17 cellular contexts compared by ENCODE assay signal in the genomic region with DNA sequence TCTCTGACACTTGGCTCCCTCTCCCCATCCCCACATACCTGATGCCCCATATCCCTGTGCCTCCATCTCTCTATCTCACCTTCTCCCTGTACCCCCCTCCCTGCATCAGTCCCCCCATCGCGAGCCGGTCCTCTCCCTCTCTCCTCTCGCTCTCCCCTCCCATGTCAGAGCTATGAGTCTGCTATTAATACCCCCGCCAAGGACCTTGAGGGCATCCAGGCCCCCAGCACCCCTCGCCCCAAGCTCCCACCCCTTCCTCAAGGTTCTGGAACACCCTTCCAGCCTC. TPM values are rescaled to one million over a fixed set of nuclear protein-coding genes. Genes with fewer than 3 reads are reported as not detected.
DNase-seq lines count a peak whose midpoint lies in the region; ATAC-seq and TF ChIP-seq lines count a peak whose summit lies in the region.
"Had no signal": no experiment of that assay in that cellular context is flagged by ENCODE, and none has a peak within 500 bp of the region (broad histone marks: within the 10 kb centered on the region; RNA-seq: fewer than 3 reads in every experiment).

No MANE protein-coding gene starts in this region.

- H3K9me2 ChIP-seq in hepatocyte (replicated peaks; ENCODE audit: insufficient read depth): no peaks in the 10 kb centered on the region

- TF ChIP-seq CTCF in OCI-LY3 (IDR thresholded peaks at IDR 0.05; ENCODE audit: low read depth, low read length) (no peak), hepatocyte (IDR thresholded peaks at IDR 0.05; ENCODE audit: poor library complexity) (no peak)

- H3K79me2 ChIP-seq in OCI-LY3 (ENCODE audit: low read length) (peaks cover 13% of the 10 kb centered on the region), hepatocyte (peaks cover 12% of the 10 kb centered on the region), trophoblast cell (ENCODE audit: control insufficient read depth, insufficient read depth, low read length, poor library complexity) (peaks cover 18% of the 10 kb centered on the region)

- DNase-seq in T-helper 1 cell (no peak), hepatocyte (ENCODE audit: low spot score) (no peak), trophoblast cell (no peak), kidney glomerular epithelial cell (lab: John Stamatoyannopoulos, UW) (no peak), DMS114 treated with DMSO at 0.1 percent for 48 hours (lab: John Stamatoyannopoulos, UW; ENCODE audit: unreplicated experiment) (no peak)
- DNase-seq: activated CD4-positive, alpha-beta memory T cell treated with anti-CD3 and anti-CD28 coated beads for 36 hours; Calu3; caudate nucleus; GDM1; left colon; NCI-H226 had no signal

- H2AFZ ChIP-seq in OCI-LY3 (ENCODE audit: low read depth, low read length): no peak overlapping the region
- H2AFZ ChIP-seq in hepatocyte: no peak overlapping the region
- no peak overlapping the region for H2AFZ ChIP-seq in trophoblast cell (ENCODE audit: insufficient read depth, low read length, poor library complexity)

- no peak overlapping the region for H3K18ac ChIP-seq in trophoblast cell (ENCODE audit: low read length)

- no peak overlapping the region for H2AK5ac ChIP-seq in trophoblast cell (ENCODE audit: low read length)

- H3K27ac Mint-ChIP-seq in T-helper 1 cell treated with Interleukin-12 subunit alpha and Interleukin-12 subunit beta and Interleukin-4 antibody, amounts not matched to agents 30 μg/mL and 1 μg/mL, for 36 hours: peak overlapping the region; percentile 49
- H3K27ac Mint-ChIP-seq: activated CD4-positive, alpha-beta memory T cell treated with anti-CD3 and anti-CD28 coated beads for 36 hours; activated T-helper 1 cell treated with anti-CD3 and anti-CD28 coated beads, Interleukin-12 subunit alpha, Interleukin-12 subunit beta, Interleukin-2, Interleukin-4 antibody, amounts not matched to agents 30 ng/mL and 10 ng/mL and 1 ng/mL, durations not matched to agents 14 hours and 24 hours and 36 hours had no signal

- no peak overlapping the region for H4K8ac ChIP-seq in trophoblast cell (ENCODE audit: low read depth, low read length)

- no peak overlapping the region for H2BK120ac ChIP-seq in trophoblast cell (ENCODE audit: insufficient read depth, low read length, poor library complexity)

- peaks cover 32% of the 10 kb centered on the region for H3K4me1 ChIP-seq in OCI-LY3 (ENCODE audit: low read length)
- H3K4me1 ChIP-seq in hepatocyte (ENCODE audit: insufficient read depth): peaks cover 38% of the 10 kb centered on the region
- peaks cover 18 to 35% of the 10 kb centered on the region in 2 experiments for H3K4me1 ChIP-seq in trophoblast cell (ENCODE audit: control insufficient read depth in 1 of 2, insufficient read depth in 2 of 2, low read length in 2 of 2)

- peaks cover 11% of the 10 kb centered on the region for H3K36me3 Mint-ChIP-seq in T-helper 1 cell treated with Interleukin-12 subunit alpha and Interleukin-12 subunit beta and Interleukin-4 antibody, amounts not matched to agents 30 μg/mL and 1 μg/mL, for 36 hours (ENCODE audit: low read depth)
- H3K36me3 Mint-ChIP-seq: activated CD4-positive, alpha-beta memory T cell treated with anti-CD3 and anti-CD28 coated beads for 36 hours had no signal

- peaks cover 66% of the 10 kb centered on the region for H3K27me3 Mint-ChIP-seq in T-helper 1 cell treated with Interleukin-12 subunit alpha and Interleukin-12 subunit beta and Interleukin-4 antibody, amounts not matched to agents 30 μg/mL and 1 μg/mL, for 36 hours (ENCODE audit: low read depth)

- H3K9me3 ChIP-seq in OCI-LY3 (ENCODE audit: insufficient read depth, low read length) (no peaks in the 10 kb centered on the region), hepatocyte (ENCODE audit: low read depth) (no peaks in the 10 kb centered on the region), trophoblast cell (ENCODE audit: insufficient read depth, low read depth, low read length) (peaks cover 2% of the 10 kb centered on the region)
- H3K9me3 ChIP-seq: vagina had no signal

- no peak for ATAC-seq in HG02970 (IDR thresholded peaks at IDR 0.05; ENCODE audit: low FRiP score, unreplicated experiment)
- ATAC-seq: left colon had no signal

- no peak overlapping the region for H3K14ac ChIP-seq in trophoblast cell (ENCODE audit: low read length)

- H4K20me1 ChIP-seq in OCI-LY3 (ENCODE audit: insufficient read depth, low read length) (no peaks in the 10 kb centered on the region), hepatocyte (ENCODE audit: insufficient read depth, poor library complexity, severe bottlenecking) (no peaks in the 10 kb centered on the region)

- H2BK12ac ChIP-seq in trophoblast cell (ENCODE audit: low read length): no peak overlapping the region

- no peak overlapping the region for H4K12ac ChIP-seq in trophoblast cell (ENCODE audit: low read depth, low read length)

- H3K23ac ChIP-seq in trophoblast cell (ENCODE audit: low read length): no peak overlapping the region

- H3K36me3 ChIP-seq in OCI-LY3 (replicated peaks; ENCODE audit: low read depth, low read length): no peaks in the 10 kb centered on the region
- no peaks in the 10 kb centered on the region for H3K36me3 ChIP-seq in hepatocyte (replicated peaks; ENCODE audit: insufficient read depth, low read depth)
- no peaks in the 10 kb centered on the region for H3K36me3 ChIP-seq in trophoblast cell (ENCODE audit: control insufficient read depth in 1 of 2, insufficient read depth in 2 of 2, low read length in 2 of 2)
- H3K36me3 ChIP-seq: vagina had no signal

- H3K27ac ChIP-seq in OCI-LY3 (ENCODE audit: low read length) (no peak overlapping the region), hepatocyte (no peak overlapping the region), trophoblast cell (ENCODE audit: low read depth, low read length) (no peak overlapping the region)
- H3K27ac ChIP-seq: vagina had no signal

- WGBS in hepatocyte (ENCODE audit: low lambda C conversion rate, missing lambda C conversion rate): 34% methylated on average over 2 of the region's 6 CpGs
- WGBS in trophoblast cell (ENCODE audit: extremely low coverage, insufficient coverage, insufficient read length): no CpG with 5 or more reads among the region's 6 CpGs

- H3K4me3 ChIP-seq in OCI-LY3 (ENCODE audit: low read length) (peak overlapping the region; percentile 88), hepatocyte (no peak overlapping the region), trophoblast cell (ENCODE audit: low read depth, low read length) (no peak overlapping the region)

- H3K9ac ChIP-seq in OCI-LY3 (ENCODE audit: low read length) (peak overlapping the region; percentile 69; the same call in 1 of the 2 replicates), trophoblast cell (ENCODE audit: low read length) (no peak overlapping the region)

- H3K9me3 Mint-ChIP-seq in T-helper 1 cell treated with Interleukin-12 subunit alpha and Interleukin-12 subunit beta and Interleukin-4 antibody, amounts not matched to agents 30 μg/mL and 1 μg/mL, for 36 hours: peaks cover 4% of the 10 kb centered on the region
- H3K9me3 Mint-ChIP-seq: activated T-helper 1 cell treated with anti-CD3 and anti-CD28 coated beads, Interleukin-12 subunit alpha, Interleukin-12 subunit beta, Interleukin-2, Interleukin-4 antibody, amounts not matched to agents 30 ng/mL and 10 ng/mL and 1 ng/mL, durations not matched to agents 14 hours and 24 hours and 36 hours had no signal

- H3K4me3 Mint-ChIP-seq in T-helper 1 cell treated with Interleukin-12 subunit alpha and Interleukin-12 subunit beta and Interleukin-4 antibody, amounts not matched to agents 30 μg/mL and 1 μg/mL, for 36 hours: no peak overlapping the region
- H3K4me3 Mint-ChIP-seq: activated CD4-positive, alpha-beta memory T cell treated with anti-CD3 and anti-CD28 coated beads for 36 hours had no signal

- H3K4me2 ChIP-seq in OCI-LY3 (ENCODE audit: low read length): peak overlapping the region; percentile 100
- peak overlapping the region; percentile 95 for H3K4me2 ChIP-seq in hepatocyte
- H3K4me2 ChIP-seq in trophoblast cell (ENCODE audit: low read length): peak overlapping the region; percentile 50

- H4K91ac ChIP-seq in trophoblast cell (ENCODE audit: low read depth, low read length): no peak overlapping the region

- H3K4me1 Mint-ChIP-seq in T-helper 1 cell treated with Interleukin-12 subunit alpha and Interleukin-12 subunit beta and Interleukin-4 antibody, amounts not matched to agents 30 μg/mL and 1 μg/mL, for 36 hours (ENCODE audit: low read depth): peaks cover 29% of the 10 kb centered on the region

- no peak overlapping the region for H3K4ac ChIP-seq in trophoblast cell (ENCODE audit: low read depth, low read length)

- peaks cover 36% of the 10 kb centered on the region for H3K79me1 ChIP-seq in trophoblast cell (ENCODE audit: low read length)

- H3K27me3 ChIP-seq in OCI-LY3 (ENCODE audit: low read depth, low read length) (peaks cover 44% of the 10 kb centered on the region), hepatocyte (peaks cover 50% of the 10 kb centered on the region), trophoblast cell (ENCODE audit: insufficient read depth, low read length) (peaks cover 18% of the 10 kb centered on the region)

- H2BK5ac ChIP-seq in trophoblast cell (ENCODE audit: low read depth, low read length, poor library complexity): no peak overlapping the region

RNA-seq across cellular contexts. Expression of gene GRIN2D, which starts 1.6 kb away (rescaled TPM):
- 0.40 and 1.00 TPM in 2 replicates for total RNA-seq in hepatocyte
- 2.1 and 2.7 TPM in 2 replicates for polyA plus RNA-seq in hepatocyte
- 3.3 and 3.6 TPM in 2 replicates for polyA plus RNA-seq in trophoblast cell (2013)
- total RNA-seq: Calu3, vagina had no signal

RNA-seq across cellular contexts. Expression of gene KDELR1, which starts 3.8 kb away (rescaled TPM):
- total RNA-seq in hepatocyte: 164 and 179 TPM in 2 replicates
- polyA plus RNA-seq in hepatocyte: 278 and 288 TPM in 2 replicates
- polyA plus RNA-seq in trophoblast cell (2013): 586 and 590 TPM in 2 replicates

RNA-seq across cellular contexts. Expression of gene SYNGR4, which starts 30.9 kb away (rescaled TPM):
- not detected in 2 replicates for total RNA-seq in hepatocyte
- 0.51 and 1.3 TPM in 2 replicates for polyA plus RNA-seq in hepatocyte
- 0.08 and 0.19 TPM in 2 replicates for polyA plus RNA-seq in trophoblast cell (2013)
- total RNA-seq: activated T-helper 1 cell treated with anti-CD3 and anti-CD28 coated beads, Interleukin-12 subunit alpha, Interleukin-12 subunit beta, Interleukin-2, Interleukin-4 antibody, amounts not matched to agents 30 ng/mL and 10 ng/mL and 1 ng/mL, durations not matched to agents 14 hours and 24 hours and 36 hours; Calu3; left colon; pulmonary artery endothelial cell; vagina had no signal

RNA-seq across cellular contexts. Expression of gene TMEM143, which starts 31.4 kb away (rescaled TPM):
- total RNA-seq in hepatocyte: 5.3 and 5.9 TPM in 2 replicates
- 11.2 and 20.8 TPM in 2 replicates for polyA plus RNA-seq in hepatocyte
- polyA plus RNA-seq in trophoblast cell (2013): 5.9 and 6.5 TPM in 2 replicates

RNA-seq across cellular contexts. Expression of gene GRWD1, which starts 50.7 kb away (rescaled TPM):
- 25.2 and 25.9 TPM in 2 replicates for total RNA-seq in hepatocyte
- polyA plus RNA-seq in hepatocyte: 33.1 and 36.6 TPM in 2 replicates
- 13.3 and 13.5 TPM in 2 replicates for polyA plus RNA-seq in trophoblast cell (2013)

Comparison
In these comparisons a context has a peak if more than half of its experiments do, and no peak if none do; other contexts are left out.
1. H3K4me2 ChIP-seq: peak in every context shown above with its lines; median percentile 100 in OCI-LY3; 95 in hepatocyte; 50 in trophoblast cell.